Comparison of ENCODE assay signal across 26 cellular contexts in genomic region chr2:18824317-18824716, GRCh38.
DNase-seq lines count a peak whose midpoint lies in the region; ATAC-seq and TF ChIP-seq lines count a peak whose summit lies in the region.
"Had no signal": no experiment of that assay in that cellular context is flagged by ENCODE, and none has a peak within 500 bp of the region (broad histone marks: within the 10 kb centered on the region; RNA-seq: fewer than 3 reads in every experiment).

No MANE protein-coding gene starts in this region.

- peak overlapping the region; percentile 58 for H3K4me2 ChIP-seq in PC-9
- H3K4me2 ChIP-seq: BLaER1 had no signal

- peaks cover 23% of the 10 kb centered on the region for H3F3A ChIP-seq in PC-9 (ENCODE audit: insufficient read depth, low read depth)

- TF ChIP-seq CTCF in PC-9 (conservative IDR thresholded peaks at IDR 0.05) (no peak), left lung (IDR thresholded peaks at IDR 0.05) (no peak), stomach (IDR thresholded peaks at IDR 0.05) (no peak)

- H4K20me1 ChIP-seq in PC-9 (ENCODE audit: insufficient read depth): no peaks in the 10 kb centered on the region
- H4K20me1 ChIP-seq: BLaER1 had no signal

- H3K79me2 ChIP-seq in PC-9 (ENCODE audit: low read depth): no peaks in the 10 kb centered on the region

- peak; percentile 60 for ATAC-seq in left lung
- ATAC-seq: SK-N-SH treated with all-trans-retinoic acid at 6 μM for 48 hours; stimulated activated naive CD8-positive, alpha-beta T cell treated with anti-CD3 and anti-CD28 coated beads, Interleukin-15, amount 100 ng/mL, for 72 hours had no signal

- POLR2A ChIA-PET in PC-9 (lab: Charles Lee; ENCODE audit: unreplicated experiment): no interaction called here

- H3K36me3 ChIP-seq in PC-9 (ENCODE audit: low read depth) (no peaks in the 10 kb centered on the region), left lung (no peaks in the 10 kb centered on the region), stomach (no peaks in the 10 kb centered on the region)
- H3K36me3 ChIP-seq: BLaER1, tibial artery, WERI-Rb-1 had no signal

- WGBS in stomach, 5 donors: 30 to 54% (median 44%) methylated on average over 3 of the region's 3 CpGs

- H3K9me3 ChIP-seq in PC-9 (ENCODE audit: insufficient read depth, low read depth) (no peaks in the 10 kb centered on the region), left lung (no peaks in the 10 kb centered on the region), stomach (no peaks in the 10 kb centered on the region)
- H3K9me3 ChIP-seq: BLaER1, tibial artery had no signal

- H2AFZ ChIP-seq in PC-9: no peak overlapping the region

- no peak overlapping the region for H3K4me3 ChIP-seq in PC-9
- no peak overlapping the region for H3K4me3 ChIP-seq in left lung
- H3K4me3 ChIP-seq in stomach: no peak overlapping the region
- H3K4me3 ChIP-seq: BLaER1, tibial artery had no signal

- H3K4me1 ChIP-seq in PC-9 (replicated peaks; ENCODE audit: insufficient read depth) (peaks cover 63% of the 10 kb centered on the region), left lung (peaks cover 0 to 2% of the 10 kb centered on the region in 2 donors), stomach (peaks cover 10 to 27% (median 20%) of the 10 kb centered on the region in 4 donors)
- H3K4me1 ChIP-seq: BLaER1 had no signal

- H3K9me2 ChIP-seq in PC-9 (ENCODE audit: insufficient read depth): no peaks in the 10 kb centered on the region

- H3K27ac ChIP-seq in PC-9 (peak overlapping the region; percentile 57), left lung (no peak overlapping the region), stomach (peak overlapping the region in 3 of 5 donors; percentile 31 to 52 (median 40))
- H3K27ac ChIP-seq: BLaER1, tibial artery, WERI-Rb-1 had no signal

- H3K27me3 ChIP-seq in PC-9 (ENCODE audit: insufficient read depth, low read depth) (no peaks in the 10 kb centered on the region), left lung (no peaks in the 10 kb centered on the region), stomach (no peaks in the 10 kb centered on the region)
- H3K27me3 ChIP-seq: BLaER1, tibial artery had no signal

- intact Hi-C loops in PC-9 (cut with micrococcal nuclease; ENCODE audit: unreplicated experiment): loop anchor here (1.0 kb wide), 1 partner anchor 167 kb away; no protein-coding TSS in a partner anchor
- intact Hi-C loops in left lung (cut with DNase I): no loop called here
- intact Hi-C loops in stomach (cut with DNase I; ENCODE audit: low total_unique reads): no loop called here

- no TSS peak for BruUV-seq in PC-9 (replicated peaks; lab: Mats Ljungman, UMichigan)

- TF ChIP-seq POLR2A in stomach (IDR thresholded peaks at IDR 0.05): no peak

- DNase-seq in DMS53 treated with DMSO at 0.1 percent for 48 hours (lab: John Stamatoyannopoulos, UW; ENCODE audit: unreplicated experiment) (peak; percentile 80), PC-9 (peak; percentile 67 to 96), left lung (no peak), stomach (peak; percentile 52), SKM-1 (lab: John Stamatoyannopoulos, UW; ENCODE audit: unreplicated experiment) (no peak), DMS153 (lab: John Stamatoyannopoulos, UW) (no peak), NOMO-1 treated with DMSO at 0.1 percent for 48 hours (lab: John Stamatoyannopoulos, UW; ENCODE audit: unreplicated experiment) (no peak)
- DNase-seq: activated CD4-positive, alpha-beta T cell treated with anti-CD3 and anti-CD28 coated beads, Interleukin-2, amount 10 ng/mL, durations not matched to agents 24 days and 14 days; activated gamma-delta T cell; activated naive CD8-positive, alpha-beta T cell treated with anti-CD3 and anti-CD28 coated beads, Interleukin-2, amount 10 ng/mL, durations not matched to agents 7 days and 5 days; activated T-cell treated with anti-CD3 and anti-CD28 coated beads, Interleukin-2, amount 50 U/mL, for 1 hour; hypothalamus; IMR-90; left ventricle myocardium superior; naive B cell; NCI-H1092 treated with DMSO at 0.1 percent for 48 hours; NCI-H1930; NCI-H526 treated with DMSO at 0.1 percent for 48 hours; nucleus accumbens; small intestine; stimulated activated naive CD8-positive, alpha-beta T cell treated with anti-CD3 and anti-CD28 coated beads, Interleukin-15, amount 100 ng/mL, for 72 hours; T-helper 2 cell; tibial artery; WERI-Rb-1 had no signal

- TF ChIP-seq EP300 in stomach (IDR thresholded peaks at IDR 0.05): no peak

- CTCF ChIA-PET in PC-9 (lab: Charles Lee): interaction anchor here (0.6 to 0.8 kb wide), 5 partner anchors 297 to 859 kb away, joined by 3 to 8 read pairs (median 3); no protein-coding TSS in a partner anchor

Comparison
In these comparisons a context has a peak if more than half of its experiments do, and no peak if none do; other contexts are left out.
1. DNase-seq: peak in DMS53 treated with DMSO at 0.1 percent for 48 hours (single experiment), PC-9 (2 of 2) and stomach (single experiment); none in left lung (0 of 2), SKM-1 (single experiment), DMS153 (single experiment) and NOMO-1 treated with DMSO at 0.1 percent for 48 hours (single experiment).
2. H3K27ac ChIP-seq: peak in PC-9 (single experiment) and stomach (3 of 5); none in left lung (0 of 2).